ENCODE assay signal across 8 cellular contexts in genomic region chr3:25789209-25789595, GRCh38. TPM values are rescaled to one million over a fixed set of nuclear protein-coding genes. Genes with fewer than 3 reads are reported as not detected.
A peak's percentile ranks its signal among the peaks of the same experiment; 100 is the strongest.
DNase-seq lines count a peak whose midpoint lies in the region; ATAC-seq and TF ChIP-seq lines count a peak whose summit lies in the region.

No MANE protein-coding gene starts in this region.

- H3K4me3 ChIP-seq in right atrium auricular region (peak overlapping the region; percentile 64), breast epithelium (peak overlapping the region; percentile 60 to 83 (median 73)), mucosa of rectum (ENCODE audit: low read length in 2 of 2) (peak overlapping the region; percentile 94 to 96)

- ATAC-seq in left ventricle myocardium superior (no peak), HG03565 (IDR thresholded peaks at IDR 0.05; ENCODE audit: unreplicated experiment) (no peak), HG03439 (IDR thresholded peaks at IDR 0.05; ENCODE audit: unreplicated experiment) (no peak)

- intact Hi-C loops in left ventricle myocardium superior (cut with micrococcal nuclease) = loop anchor here (10.0 kb wide), 1 partner anchor 124 kb away; the partner anchor contains the start of gene TOP2B
- intact Hi-C loops in breast epithelium (cut with DNase I; ENCODE audit: low total_unique reads) = no loop called here

- H3K9me3 ChIP-seq in right atrium auricular region (no peaks in the 10 kb centered on the region), breast epithelium (no peaks in the 10 kb centered on the region), mucosa of rectum (ENCODE audit: control insufficient read depth in 2 of 2, low read length in 2 of 2) (no peaks in the 10 kb centered on the region)

- peak overlapping the region; percentile 84 to 91 for H3K9ac ChIP-seq in mucosa of rectum (ENCODE audit: low read depth in 1 of 2, low read length in 2 of 2)

- H3K27ac ChIP-seq in right atrium auricular region (peak overlapping the region; percentile 85 to 91), breast epithelium (peak overlapping the region in 1 of 2 donors; percentile 90), mucosa of rectum (ENCODE audit: low read depth in 2 of 2, low read length in 2 of 2) (peak overlapping the region; percentile 84 to 87)

- H3K27me3 ChIP-seq in right atrium auricular region (no peaks in the 10 kb centered on the region), breast epithelium (no peaks in the 10 kb centered on the region), mucosa of rectum (ENCODE audit: control insufficient read depth in 2 of 2, insufficient read depth in 2 of 2, low read length in 2 of 2) (no peaks in the 10 kb centered on the region)

- H3K4me1 ChIP-seq in right atrium auricular region (peaks cover 0 to 24% of the 10 kb centered on the region in 2 donors), breast epithelium (no peaks in the 10 kb centered on the region), mucosa of rectum (ENCODE audit: control insufficient read depth in 2 of 2, insufficient read depth in 2 of 2, low read length in 2 of 2) (peaks cover 0 to 26% of the 10 kb centered on the region in 2 donors)

- H3K36me3 ChIP-seq in right atrium auricular region = peaks cover 2% of the 10 kb centered on the region
- H3K36me3 ChIP-seq in breast epithelium = no peaks in the 10 kb centered on the region
- peaks cover 3 to 6% of the 10 kb centered on the region in 2 donors for H3K36me3 ChIP-seq in mucosa of rectum (ENCODE audit: control insufficient read depth in 2 of 2, insufficient read depth in 2 of 2, low read length in 2 of 2)

- TF ChIP-seq CTCF in right atrium auricular region (IDR thresholded peaks at IDR 0.05) = no peak
- TF ChIP-seq CTCF in breast epithelium (IDR thresholded peaks at IDR 0.05) = no peak
- no peak for TF ChIP-seq CTCF in GM13976 (IDR thresholded peaks at IDR 0.05; ENCODE audit: borderline replicate concordance, control extremely low read depth, extremely low read depth, insufficient read depth, missing control alignments)

- TF ChIP-seq POLR2A in breast epithelium (IDR thresholded peaks at IDR 0.05) = no peak

- in situ Hi-C loops in GM13976 (cut with MboI; ENCODE audit: low sequenced_read_pairs, unreplicated experiment) = no loop called here

- no peak for DNase-seq in right atrium auricular region (ENCODE audit: low spot score)
- DNase-seq in left ventricle myocardium superior = no peak
- DNase-seq in breast epithelium (ENCODE audit: low spot score in 2 of 2) = no peak
- DNase-seq in GM13976 (ENCODE audit: low spot score) = no peak
- DNase-seq in activated CD4-positive, alpha-beta T cell treated with anti-CD3 and anti-CD28 coated beads for 4 hours = no peak

RNA-seq across cellular contexts. Expression of gene OXSM, which starts 0.7 kb away (rescaled TPM):
- total RNA-seq in right atrium auricular region (10 to 100 TPM; 12.9 to 17.2 TPM), left ventricle myocardium superior (15.5 TPM), breast epithelium (1 to 10 TPM; 7.5 to 9.1 (median 8.5) TPM)

RNA-seq across cellular contexts. Expression of gene NGLY1, which starts 6.0 kb away (rescaled TPM):
- 10 to 100 TPM; 20.2 to 21.8 TPM for total RNA-seq in right atrium auricular region
- 35.3 TPM for total RNA-seq in left ventricle myocardium superior
- total RNA-seq in breast epithelium = 10 to 100 TPM; 29.8 to 53.3 (median 41.0) TPM
